ENCODE assay signal across 20 cellular contexts in genomic region chr6:129281173-129281796, GRCh38.
A peak's percentile ranks its signal among the peaks of the same experiment; 100 is the strongest.
DNase-seq lines count a peak whose midpoint lies in the region; ATAC-seq and TF ChIP-seq lines count a peak whose summit lies in the region.
"Had no signal": no experiment of that assay in that cellular context is flagged by ENCODE, and none has a peak within 500 bp of the region (broad histone marks: within the 10 kb centered on the region; RNA-seq: fewer than 3 reads in every experiment).

No MANE protein-coding gene starts in this region.

- H3K9ac ChIP-seq in skeletal muscle tissue (ENCODE audit: low read depth in 1 of 3, low read length in 3 of 3), result peak overlapping the region in 1 of 3 donors; percentile 45

- H3K9me3 ChIP-seq in left ventricle myocardium inferior (replicated peaks), result no peaks in the 10 kb centered on the region
- H3K9me3 ChIP-seq in skeletal muscle tissue (ENCODE audit: control insufficient read depth in 3 of 3, low read length in 3 of 3), result no peaks in the 10 kb centered on the region
- no peaks in the 10 kb centered on the region for H3K9me3 ChIP-seq in A673 (ENCODE audit: low read depth, low read length, poor library complexity, severe bottlenecking)
- H3K9me3 ChIP-seq: HAP-1, psoas muscle, SJSA1, testis had no signal

- CTCF ChIA-PET in A673 (lab: Charles Lee), result no interaction called here

- H3K36me3 ChIP-seq in left ventricle myocardium inferior, result peaks cover 4% of the 10 kb centered on the region
- no peaks in the 10 kb centered on the region for H3K36me3 ChIP-seq in skeletal muscle tissue (ENCODE audit: control insufficient read depth in 3 of 3, insufficient read depth in 3 of 3, low read length in 3 of 3)
- H3K36me3 ChIP-seq in A673 (ENCODE audit: insufficient read depth, low read length, poor library complexity, severe bottlenecking), result no peaks in the 10 kb centered on the region
- H3K36me3 ChIP-seq: HAP-1, SJSA1 had no signal

- H3K4me3 Mint-ChIP-seq in activated T-helper 17 cell treated with anti-CD3 and anti-CD28 coated beads, Interleukin-2, amount 50 U/mL, for 72 hours, result peak overlapping the region; percentile 71
- H3K4me3 Mint-ChIP-seq: activated CD8-positive, alpha-beta memory T cell treated with anti-CD3 and anti-CD28 coated beads, Interleukin-2, amount 10 ng/mL, durations not matched to agents 7 days and 5 days; nephron progenitor cell had no signal

- H3K4me3 ChIP-seq in left ventricle myocardium inferior, result no peak overlapping the region
- peak overlapping the region; percentile 23 to 57 (median 25) for H3K4me3 ChIP-seq in skeletal muscle tissue (ENCODE audit: low read length in 3 of 3)
- no peak overlapping the region for H3K4me3 ChIP-seq in A673 (ENCODE audit: low read depth, low read length, poor library complexity, severe bottlenecking)
- H3K4me3 ChIP-seq: HAP-1, K562, psoas muscle, SJSA1, testis had no signal

- peaks cover 83% of the 10 kb centered on the region for H3K4me1 ChIP-seq in left ventricle myocardium inferior
- peaks cover 4 to 14% (median 7%) of the 10 kb centered on the region in 3 donors for H3K4me1 ChIP-seq in skeletal muscle tissue (ENCODE audit: control insufficient read depth in 3 of 3, insufficient read depth in 3 of 3, low read length in 3 of 3)
- H3K4me1 ChIP-seq in A673 (ENCODE audit: insufficient read depth, low read length, poor library complexity, severe bottlenecking), result no peaks in the 10 kb centered on the region
- H3K4me1 ChIP-seq: SJSA1 had no signal

- peaks cover 37% of the 10 kb centered on the region for H3K4me1 Mint-ChIP-seq in activated T-helper 17 cell treated with anti-CD3 and anti-CD28 coated beads, Interleukin-2, amount 50 U/mL, for 72 hours
- H3K4me1 Mint-ChIP-seq: nephron progenitor cell had no signal

- no peak for TF ChIP-seq CTCF in left ventricle myocardium inferior (IDR thresholded peaks at IDR 0.05; ENCODE audit: borderline replicate concordance)
- TF ChIP-seq CTCF in A673 (conservative IDR thresholded peaks at IDR 0.05; ENCODE audit: low read depth, low read length), result no peak

- no peak for ATAC-seq in activated T-helper 17 cell treated with anti-CD3 and anti-CD28 coated beads, Interleukin-2, amount 50 U/mL, for 72 hours (replicated peaks)
- no peak for ATAC-seq in GM18909 (IDR thresholded peaks at IDR 0.05; ENCODE audit: poor library complexity, unreplicated experiment)
- ATAC-seq: K562 had no signal

- H3K36me3 Mint-ChIP-seq in activated T-helper 17 cell treated with anti-CD3 and anti-CD28 coated beads, Interleukin-2, amount 50 U/mL, for 72 hours (ENCODE audit: low read depth), result no peaks in the 10 kb centered on the region
- H3K36me3 Mint-ChIP-seq: activated CD8-positive, alpha-beta memory T cell treated with anti-CD3 and anti-CD28 coated beads, Interleukin-2, amount 10 ng/mL, durations not matched to agents 7 days and 5 days had no signal

- H3K27ac Mint-ChIP-seq in activated T-helper 17 cell treated with anti-CD3 and anti-CD28 coated beads, Interleukin-2, amount 50 U/mL, for 72 hours, result peak overlapping the region; percentile 64
- H3K27ac Mint-ChIP-seq: activated CD8-positive, alpha-beta memory T cell treated with anti-CD3 and anti-CD28 coated beads, Interleukin-2, amount 10 ng/mL, durations not matched to agents 7 days and 5 days; nephron progenitor cell had no signal

- H3K9me3 Mint-ChIP-seq in activated T-helper 17 cell treated with anti-CD3 and anti-CD28 coated beads, Interleukin-2, amount 50 U/mL, for 72 hours, result no peaks in the 10 kb centered on the region
- H3K9me3 Mint-ChIP-seq: nephron progenitor cell had no signal

- intact Hi-C loops in left ventricle myocardium inferior (cut with micrococcal nuclease), result no loop called here
- intact Hi-C loops in cardiac septum (cut with DNase I), result no loop called here
- intact Hi-C loops in A673 (cut with micrococcal nuclease; ENCODE audit: unreplicated experiment), result no loop called here

- H3K27me3 ChIP-seq in left ventricle myocardium inferior (ENCODE audit: low read depth), result no peaks in the 10 kb centered on the region
- H3K27me3 ChIP-seq in skeletal muscle tissue (ENCODE audit: control insufficient read depth in 3 of 3, insufficient read depth in 3 of 3, low read length in 3 of 3), result no peaks in the 10 kb centered on the region
- H3K27me3 ChIP-seq in A673 (replicated peaks; ENCODE audit: insufficient read depth, low read depth, low read length, poor library complexity), result no peaks in the 10 kb centered on the region
- H3K27me3 ChIP-seq: SJSA1, testis had no signal

- H3K27ac ChIP-seq in left ventricle myocardium inferior (replicated peaks) (peak overlapping the region; percentile 54), skeletal muscle tissue (ENCODE audit: low read depth, low read length) (peak overlapping the region; percentile 46), A673 (ENCODE audit: low read depth, low read length, poor library complexity, severe bottlenecking) (no peak overlapping the region)
- H3K27ac ChIP-seq: psoas muscle, SJSA1, testis had no signal

- POLR2A ChIA-PET in A673 (lab: Charles Lee; ENCODE audit: low non-redundant PET), result no interaction called here

- no TSS peak for BruUV-seq in A673 (replicated peaks; lab: Mats Ljungman, UMichigan)

- no peaks in the 10 kb centered on the region for H3K27me3 Mint-ChIP-seq in activated T-helper 17 cell treated with anti-CD3 and anti-CD28 coated beads, Interleukin-2, amount 50 U/mL, for 72 hours
- H3K27me3 Mint-ChIP-seq: activated CD8-positive, alpha-beta memory T cell treated with anti-CD3 and anti-CD28 coated beads, Interleukin-2, amount 10 ng/mL, durations not matched to agents 7 days and 5 days had no signal

- DNase-seq in left ventricle myocardium inferior (no peak), cardiac septum (ENCODE audit: low spot score) (no peak), NCI-H1417 treated with DMSO at 0.1 percent for 48 hours (lab: John Stamatoyannopoulos, UW) (peak; percentile 47), A673 (ENCODE audit: low spot score) (no peak), NOMO-1 treated with DMSO at 0.1 percent for 48 hours (lab: John Stamatoyannopoulos, UW; ENCODE audit: unreplicated experiment) (no peak)
- DNase-seq: anterior cingulate cortex, GDM1, mammary epithelial cell, NCI-H1048, nephron progenitor cell, OCI-M1, psoas muscle, testis had no signal

Comparison
In these comparisons a context has a peak if more than half of its experiments do, and no peak if none do; other contexts are left out.
1. H3K4me3 ChIP-seq: peak in skeletal muscle tissue (3 of 3); none in left ventricle myocardium inferior (single experiment) and A673 (single experiment).